In the genomic region with DNA sequence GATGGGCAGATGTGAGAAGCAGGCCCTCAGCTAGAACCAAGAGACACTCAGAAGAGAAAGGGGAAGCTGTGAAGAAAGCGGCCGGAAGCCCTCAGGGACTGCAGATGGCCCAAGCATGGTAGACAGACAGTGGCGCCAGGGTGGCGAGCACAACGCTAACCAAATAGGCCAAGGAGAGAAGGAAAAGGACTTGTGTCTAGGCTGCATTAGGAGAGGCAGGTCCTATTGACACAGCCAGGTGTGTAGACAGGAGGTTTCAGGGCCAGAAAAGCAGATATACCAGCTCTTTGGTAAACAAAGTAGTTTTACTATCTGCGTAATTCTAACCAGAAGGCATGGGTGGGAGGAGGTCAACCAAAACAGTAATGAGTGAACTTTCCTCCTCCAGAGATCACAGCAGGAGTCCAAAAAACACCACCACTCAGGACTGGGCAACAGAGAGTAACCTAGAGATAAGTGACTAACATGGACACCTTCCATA, we compare ENCODE assay signal across 13 cellular contexts. TPM values are rescaled to one million over a fixed set of nuclear protein-coding genes. Genes with fewer than 3 reads are reported as not detected.
DNase-seq lines count a peak whose midpoint lies in the region; ATAC-seq and TF ChIP-seq lines count a peak whose summit lies in the region.
"Had no signal": no experiment of that assay in that cellular context is flagged by ENCODE, and none has a peak within 500 bp of the region (broad histone marks: within the 10 kb centered on the region; RNA-seq: fewer than 3 reads in every experiment).

No MANE protein-coding gene starts in this region.

- no TSS peak for BruUV-seq in A673 (replicated peaks; lab: Mats Ljungman, UMichigan)

- H3K4me1 ChIP-seq in vagina (no peaks in the 10 kb centered on the region), thyroid gland (no peaks in the 10 kb centered on the region), A673 (ENCODE audit: insufficient read depth, low read length, poor library complexity, severe bottlenecking) (peaks cover 4% of the 10 kb centered on the region)

- CTCF ChIA-PET in A673 (lab: Charles Lee) = interaction anchor here (0.5 kb wide), 1 partner anchor 18 kb away, joined by 4 read pairs; no protein-coding TSS in a partner anchor

- H3K4me3 ChIP-seq in vagina = no peak overlapping the region
- H3K4me3 ChIP-seq in thyroid gland (replicated peaks in 1 of 3) = no peak overlapping the region
- H3K4me3 ChIP-seq in A673 (ENCODE audit: low read depth, low read length, poor library complexity, severe bottlenecking) = no peak overlapping the region
- H3K4me3 ChIP-seq: tibial artery had no signal

- POLR2A ChIA-PET in A673 (lab: Charles Lee; ENCODE audit: low non-redundant PET) = no interaction called here

- H3K27ac Mint-ChIP-seq in effector memory CD8-positive, alpha-beta T cell = peak overlapping the region; percentile 3 to 67
- H3K27ac Mint-ChIP-seq in activated T-helper 2 cell treated with anti-CD3 and anti-CD28 coated beads, Interferon-gamma antibody, Interleukin-2, Interleukin-4, amounts not matched to agents 10 μg/mL and 5 μg/mL and 100 μg/mL, durations not matched to agents 14 hours and 24 hours and 36 hours = no peak overlapping the region
- H3K27ac Mint-ChIP-seq: activated T-cell treated with anti-CD3 and anti-CD28 coated beads, Interleukin-2, amount 50 U/mL, for 72 hours had no signal

- H3K9me3 ChIP-seq in vagina = no peaks in the 10 kb centered on the region
- H3K9me3 ChIP-seq in thyroid gland = no peaks in the 10 kb centered on the region
- H3K9me3 ChIP-seq in A673 (ENCODE audit: low read depth, low read length, poor library complexity, severe bottlenecking) = peaks cover 2% of the 10 kb centered on the region
- H3K9me3 ChIP-seq: tibial artery had no signal

- peaks cover 7 to 27% of the 10 kb centered on the region in 2 donors for H3K4me1 Mint-ChIP-seq in effector memory CD8-positive, alpha-beta T cell (ENCODE audit: low read depth in 2 of 2)
- H3K4me1 Mint-ChIP-seq in activated T-helper 2 cell treated with anti-CD3 and anti-CD28 coated beads, Interferon-gamma antibody, Interleukin-2, Interleukin-4, amounts not matched to agents 10 μg/mL and 5 μg/mL and 100 μg/mL, durations not matched to agents 14 hours and 24 hours and 36 hours (ENCODE audit: low read depth) = peaks cover 14% of the 10 kb centered on the region

- no peaks in the 10 kb centered on the region for H3K27me3 ChIP-seq in vagina
- H3K27me3 ChIP-seq in thyroid gland = no peaks in the 10 kb centered on the region
- H3K27me3 ChIP-seq in A673 (replicated peaks; ENCODE audit: insufficient read depth, low read depth, low read length, poor library complexity) = no peaks in the 10 kb centered on the region
- H3K27me3 ChIP-seq: tibial artery had no signal

- no peak overlapping the region for H3K4me3 Mint-ChIP-seq in effector memory CD8-positive, alpha-beta T cell
- H3K4me3 Mint-ChIP-seq in activated T-helper 2 cell treated with anti-CD3 and anti-CD28 coated beads, Interferon-gamma antibody, Interleukin-2, Interleukin-4, amounts not matched to agents 10 μg/mL and 5 μg/mL and 100 μg/mL, durations not matched to agents 14 hours and 24 hours and 36 hours (ENCODE audit: low read depth) = no peak overlapping the region
- H3K4me3 Mint-ChIP-seq: activated T-cell treated with anti-CD3 and anti-CD28 coated beads, Interleukin-2, amount 50 U/mL, for 72 hours had no signal

- peaks cover 33% of the 10 kb centered on the region for H3K36me3 Mint-ChIP-seq in effector memory CD8-positive, alpha-beta T cell (ENCODE audit: insufficient read depth)
- H3K36me3 Mint-ChIP-seq in activated T-helper 2 cell treated with anti-CD3 and anti-CD28 coated beads, Interferon-gamma antibody, Interleukin-2, Interleukin-4, amounts not matched to agents 10 μg/mL and 5 μg/mL and 100 μg/mL, durations not matched to agents 14 hours and 24 hours and 36 hours (ENCODE audit: low read depth) = peaks cover 42% of the 10 kb centered on the region

- H3K27ac ChIP-seq in vagina (no peak overlapping the region), thyroid gland (no peak overlapping the region), A673 (ENCODE audit: low read depth, low read length, poor library complexity, severe bottlenecking) (no peak overlapping the region)
- H3K27ac ChIP-seq: tibial artery had no signal

- no peak for TF ChIP-seq POLR2A in vagina (IDR thresholded peaks at IDR 0.05)
- TF ChIP-seq POLR2A in thyroid gland (IDR thresholded peaks at IDR 0.05) = no peak

- peaks cover 0 to 13% of the 10 kb centered on the region in 2 donors for H3K36me3 ChIP-seq in vagina
- peaks cover 5 to 10% of the 10 kb centered on the region in 2 donors for H3K36me3 ChIP-seq in thyroid gland
- no peaks in the 10 kb centered on the region for H3K36me3 ChIP-seq in A673 (ENCODE audit: insufficient read depth, low read length, poor library complexity, severe bottlenecking)

- intact Hi-C loops in posterior vena cava (cut with DNase I) = no loop called here
- intact Hi-C loops in vagina (cut with DNase I) = no loop called here
- intact Hi-C loops in activated T-helper 2 cell treated with anti-CD3 and anti-CD28 coated beads, Interferon-gamma antibody, Interleukin-2, Interleukin-4, amounts not matched to agents 10 μg/mL and 5 μg/mL and 100 μg/mL, durations not matched to agents 14 hours and 24 hours and 36 hours (cut with micrococcal nuclease) = no loop called here
- intact Hi-C loops in thyroid gland (cut with DNase I) = no loop called here
- intact Hi-C loops in A673 (cut with micrococcal nuclease; ENCODE audit: unreplicated experiment) = no loop called here

- WGBS in thyroid gland, 2 donors = 94 to 95% methylated on average over 6 of the region's 6 CpGs

- peak; percentile 75 for ATAC-seq in GM18868 (IDR thresholded peaks at IDR 0.05; ENCODE audit: unreplicated experiment)
- ATAC-seq in effector memory CD8-positive, alpha-beta T cell (replicated peaks) = no peak
- ATAC-seq: activated T-cell treated with anti-CD3 and anti-CD28 coated beads, Interleukin-2, amount 50 U/mL, for 72 hours had no signal

- DNase-seq in NCI-H146 treated with DMSO at 0.1 percent for 48 hours (lab: John Stamatoyannopoulos, UW; ENCODE audit: unreplicated experiment) (peak; percentile 24), posterior vena cava (ENCODE audit: low spot score) (peak; percentile 86), vagina (ENCODE audit: extremely low spot score in 2 of 2) (no peak), thyroid gland (no peak), A673 (ENCODE audit: low spot score) (no peak)
- no peak for DNase-seq in effector memory CD8-positive, alpha-beta T cell
- DNase-seq in activated T-helper 2 cell treated with anti-CD3 and anti-CD28 coated beads, Interferon-gamma antibody, Interleukin-2, Interleukin-4, amounts not matched to agents 10 μg/mL and 5 μg/mL and 100 μg/mL, durations not matched to agents 14 hours and 24 hours and 36 hours (ENCODE audit: low spot score) = no peak
- DNase-seq: activated CD4-positive, alpha-beta T cell treated with anti-CD3 and anti-CD28 coated beads for 4 hours; activated T-cell treated with anti-CD3 and anti-CD28 coated beads, Interleukin-2, amount 50 U/mL, for 72 hours; dermis blood vessel endothelial cell; NCI-H82; tibial artery had no signal

- TF ChIP-seq CTCF in vagina (IDR thresholded peaks at IDR 0.05) (no peak), thyroid gland (IDR thresholded peaks at IDR 0.05) (no peak), A673 (conservative IDR thresholded peaks at IDR 0.05; ENCODE audit: low read depth, low read length) (no peak)

- H3K27me3 Mint-ChIP-seq in effector memory CD8-positive, alpha-beta T cell = no peaks in the 10 kb centered on the region
- H3K27me3 Mint-ChIP-seq in activated T-helper 2 cell treated with anti-CD3 and anti-CD28 coated beads, Interferon-gamma antibody, Interleukin-2, Interleukin-4, amounts not matched to agents 10 μg/mL and 5 μg/mL and 100 μg/mL, durations not matched to agents 14 hours and 24 hours and 36 hours (ENCODE audit: low read depth) = no peaks in the 10 kb centered on the region

- H3K9me3 Mint-ChIP-seq in effector memory CD8-positive, alpha-beta T cell = no peaks in the 10 kb centered on the region
- H3K9me3 Mint-ChIP-seq in activated T-helper 2 cell treated with anti-CD3 and anti-CD28 coated beads, Interferon-gamma antibody, Interleukin-2, Interleukin-4, amounts not matched to agents 10 μg/mL and 5 μg/mL and 100 μg/mL, durations not matched to agents 14 hours and 24 hours and 36 hours = peaks cover 13% of the 10 kb centered on the region

RNA-seq across cellular contexts. Expression of a gene that starts 15.8 kb away (rescaled TPM):
- total RNA-seq in posterior vena cava (1 to 10 TPM; 2.7 to 3.1 TPM), vagina (9.3 TPM), thyroid gland (10 to 100 TPM; 24.5 to 46.0 (median 36.0) TPM), A673 (2021) (0.09 TPM in 1 of 2 replicates, not detected in the other)
- total RNA-seq in activated T-helper 2 cell treated with anti-CD3 and anti-CD28 coated beads, Interferon-gamma antibody, Interleukin-2, Interleukin-4, amounts not matched to agents 10 μg/mL and 5 μg/mL and 100 μg/mL, durations not matched to agents 14 hours and 24 hours and 36 hours = 0.94 and 1.2 TPM in 2 replicates

Comparison
In these comparisons a context has a peak if more than half of its experiments do, and no peak if none do; other contexts are left out.
1. DNase-seq: peak in NCI-H146 treated with DMSO at 0.1 percent for 48 hours (single experiment) and posterior vena cava (single experiment); none in effector memory CD8-positive, alpha-beta T cell (0 of 3), vagina (0 of 2), activated T-helper 2 cell treated with anti-CD3 and anti-CD28 coated beads, Interferon-gamma antibody, Interleukin-2, Interleukin-4, amounts not matched to agents 10 μg/mL and 5 μg/mL and 100 μg/mL, durations not matched to agents 14 hours and 24 hours and 36 hours (single experiment), thyroid gland (0 of 2) and A673 (single experiment).